In the genomic region with DNA sequence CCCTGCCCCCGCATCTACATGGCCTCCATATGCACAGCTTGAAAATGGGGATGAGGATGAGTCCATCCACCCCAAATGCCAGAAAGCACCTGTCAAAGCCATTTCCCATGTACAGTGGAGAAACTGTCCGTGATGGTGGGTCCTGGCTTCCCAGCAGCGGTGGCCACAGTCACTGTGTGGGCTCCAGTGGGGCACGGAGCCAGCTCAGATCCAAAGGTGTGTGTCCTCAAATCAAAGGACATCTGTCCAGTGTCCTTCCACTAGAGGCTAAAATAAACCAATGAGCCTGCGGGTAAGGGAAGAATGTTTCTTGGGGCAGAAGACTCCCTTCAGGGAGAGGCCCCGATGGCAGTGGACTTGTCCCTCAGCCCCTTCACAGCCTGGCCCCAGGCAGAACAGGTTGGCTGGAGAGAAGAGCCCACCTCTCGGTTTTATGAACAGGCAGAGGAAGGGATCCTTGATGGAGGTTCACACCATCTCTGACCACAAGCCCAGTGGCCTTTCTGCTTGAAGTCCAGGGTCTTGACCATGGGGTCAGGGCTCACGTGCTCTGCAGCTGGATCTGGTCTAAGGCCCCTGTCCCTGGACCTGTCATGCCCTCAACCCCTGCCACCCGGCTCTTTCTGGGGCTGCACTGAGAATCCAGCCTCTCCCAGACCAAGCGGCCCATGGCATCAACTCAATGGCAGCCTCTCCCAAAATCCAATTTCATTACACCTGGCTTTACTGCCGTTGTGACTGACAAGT, we compare ENCODE assay signal across 23 cellular contexts.
DNase-seq lines count a peak whose midpoint lies in the region; ATAC-seq and TF ChIP-seq lines count a peak whose summit lies in the region.
"Had no signal": no experiment of that assay in that cellular context is flagged by ENCODE, and none has a peak within 500 bp of the region (broad histone marks: within the 10 kb centered on the region; RNA-seq: fewer than 3 reads in every experiment).

No MANE protein-coding gene starts in this region.

- no peak overlapping the region for H2BK120ac ChIP-seq in H9 (ENCODE audit: low read depth, low read length, poor library complexity, severe bottlenecking)

- H3K36me3 Mint-ChIP-seq in H9 (ENCODE audit: insufficient read depth in 1 of 3, low read depth in 3 of 3): peaks cover 0 to 4% (median 0%) of the 10 kb centered on the region in 3 experiments; a peak in 2 of 7 replicates
- H3K36me3 Mint-ChIP-seq: CD8-positive, alpha-beta T cell had no signal

- no peaks in the 10 kb centered on the region for H3K36me3 ChIP-seq in spleen
- H3K36me3 ChIP-seq: HAP-1, Peyer's patch, SJCRH30 had no signal

- H3K27ac ChIP-seq in H9 (ENCODE audit: insufficient read length, low read depth, low read length) (no peak overlapping the region), spleen (no peak overlapping the region)
- H3K27ac ChIP-seq: 22Rv1, GM23248, Peyer's patch, SJCRH30 had no signal

- H3K27ac Mint-ChIP-seq in H9: no peak overlapping the region; a peak in 1 of 7 replicates
- H3K27ac Mint-ChIP-seq: CD8-positive, alpha-beta T cell had no signal

- H2BK5ac ChIP-seq in H9 (ENCODE audit: insufficient read length, low read length): no peak overlapping the region

- H3K79me1 ChIP-seq in H9 (ENCODE audit: insufficient read depth, low read depth, low read length, poor library complexity, severe bottlenecking): no peaks in the 10 kb centered on the region

- H3K4me3 ChIP-seq in spleen: no peak overlapping the region
- H3K4me3 ChIP-seq: GM23248, HAP-1, Peyer's patch, SJCRH30 had no signal

- H3K23ac ChIP-seq in H9 (ENCODE audit: insufficient read length, low read depth, low read length): no peak overlapping the region

- intact Hi-C loops in spleen (cut with DNase I; ENCODE audit: low total_unique reads): no loop called here

- no peak overlapping the region for H3K4ac ChIP-seq in H9 (ENCODE audit: low read depth, low read length)

- peaks cover 0 to 2% of the 10 kb centered on the region in 2 experiments; a peak in 1 of 5 replicates for H3K9me3 Mint-ChIP-seq in H9
- H3K9me3 Mint-ChIP-seq: CD8-positive, alpha-beta T cell had no signal

- H3K4me3 Mint-ChIP-seq in H9: no peak overlapping the region
- H3K4me3 Mint-ChIP-seq: CD8-positive, alpha-beta T cell had no signal

- H3K56ac ChIP-seq in H9 (ENCODE audit: insufficient read length, low read depth, low read length): no peak overlapping the region

- H4K20me1 ChIP-seq in H9 (ENCODE audit: control insufficient read depth, insufficient read depth, insufficient read length): no peaks in the 10 kb centered on the region

- H3K4me2 ChIP-seq in H9 (ENCODE audit: insufficient read depth, insufficient read length, low read length): no peak overlapping the region

- no peak overlapping the region for H3K18ac ChIP-seq in H9 (ENCODE audit: insufficient read length, low read depth, low read length)

- H3K23me2 ChIP-seq in H9 (ENCODE audit: insufficient read length, low read depth, low read length, poor library complexity, severe bottlenecking): no peaks in the 10 kb centered on the region

- no peak overlapping the region for H3T11ph ChIP-seq in H9 (ENCODE audit: low read length)

- H3K4me1 Mint-ChIP-seq in H9: peaks cover 4 to 5% of the 10 kb centered on the region in 2 experiments

- no peak overlapping the region for H3K14ac ChIP-seq in H9 (ENCODE audit: insufficient read depth, low read length)

- no peak overlapping the region for H2AFZ ChIP-seq in H9 (ENCODE audit: low read length)
- H2AFZ ChIP-seq: GM23248 had no signal

- no peak overlapping the region for H2AK5ac ChIP-seq in H9 (ENCODE audit: insufficient read length, low read length)

- H3K79me2 ChIP-seq in H9 (ENCODE audit: insufficient read depth, low read length): no peaks in the 10 kb centered on the region

- TF ChIP-seq CTCF in H9 (conservative IDR thresholded peaks at IDR 0.05): no peak
- no peak for TF ChIP-seq CTCF in spleen (IDR thresholded peaks at IDR 0.05 in 8 of 11, conservative IDR thresholded peaks at IDR 0.05 in 3 of 11)

- H4K91ac ChIP-seq in H9 (ENCODE audit: insufficient read length, low read depth, low read length): no peak overlapping the region

- H3K27me3 Mint-ChIP-seq in H9 (ENCODE audit: low read depth): no peaks in the 10 kb centered on the region

- no peak overlapping the region for H4K8ac ChIP-seq in H9 (replicated peaks; ENCODE audit: insufficient read length, low read depth, low read length)

- no CpG with 5 or more reads among the region's 11 CpGs for WGBS in H9 (ENCODE audit: extremely low coverage, insufficient read length, low lambda C conversion rate)
- WGBS in spleen, 5 donors: 86 to 92% (median 87%) methylated on average over 6 to 11 of the region's 11 CpGs

- H4K5ac ChIP-seq in H9 (ENCODE audit: insufficient read length, low read depth, low read length): no peak overlapping the region

- H2BK12ac ChIP-seq in H9 (ENCODE audit: insufficient read length, low read depth, low read length): no peak overlapping the region

- no peak overlapping the region for H3K9ac ChIP-seq in H9 (ENCODE audit: extremely low read depth, insufficient read length, low read length)
- H3K9ac ChIP-seq: GM23248 had no signal

- H3K9me3 ChIP-seq in H9 (ENCODE audit: control insufficient read depth, low read depth, low read length): no peaks in the 10 kb centered on the region
- H3K9me3 ChIP-seq in spleen: no peaks in the 10 kb centered on the region
- H3K9me3 ChIP-seq: HAP-1, Peyer's patch, SJCRH30 had no signal

- H2BK20ac ChIP-seq in H9 (ENCODE audit: low read depth, low read length, poor library complexity, severe bottlenecking): no peak overlapping the region

- H3K27me3 ChIP-seq in H9 (ENCODE audit: insufficient read depth, low read length) (no peaks in the 10 kb centered on the region), spleen (replicated peaks in 1 of 7) (peaks cover 0 to 6% (median 0%) of the 10 kb centered on the region in 7 donors)
- H3K27me3 ChIP-seq: Peyer's patch, SJCRH30 had no signal

- H2BK15ac ChIP-seq in H9 (ENCODE audit: low read depth, low read length): no peak overlapping the region

- no peaks in the 10 kb centered on the region for H3K4me1 ChIP-seq in H9 (ENCODE audit: insufficient read depth, low read length)
- H3K4me1 ChIP-seq in spleen: no peaks in the 10 kb centered on the region
- H3K4me1 ChIP-seq: HAP-1, Peyer's patch, SJCRH30 had no signal

- no peak for TF ChIP-seq POLR2A in spleen (IDR thresholded peaks at IDR 0.05)

- DNase-seq in activated CD4-positive, alpha-beta T cell treated with anti-CD3 and anti-CD28 coated beads for 1 hour: peak; percentile 0
- no peak for DNase-seq in activated CD4-positive, alpha-beta T cell treated with anti-CD3 and anti-CD28 coated beads, Interleukin-2, amount 50 U/mL, for 4 hours
- DNase-seq in H9 (peak; percentile 10), left lobe of liver (ENCODE audit: low spot score) (peak; percentile 16), spleen (peak; percentile 59), NCI-H82 (lab: John Stamatoyannopoulos, UW) (no peak), HCEC 1CT (no peak)
- DNase-seq: ACHN, C1 segment of cervical spinal cord, DND-41, GM23248, Kasumi-1, NCI-H1417, NCI-H1694 treated with DMSO at 0.1 percent for 48 hours, NCI-H2081 treated with DMSO at 0.1 percent for 48 hours, NCI-H2171 treated with DMSO at 0.1 percent for 48 hours, NCI-H524 treated with DMSO at 0.1 percent for 48 hours, SJCRH30 had no signal

- no peak for ATAC-seq in left lobe of liver
- ATAC-seq in HG02884 (IDR thresholded peaks at IDR 0.05; ENCODE audit: unreplicated experiment): no peak
- ATAC-seq: CD8-positive, alpha-beta T cell had no signal

Comparison
In these comparisons a context has a peak if more than half of its experiments do, and no peak if none do; other contexts are left out.
1. DNase-seq: peak in activated CD4-positive, alpha-beta T cell treated with anti-CD3 and anti-CD28 coated beads for 1 hour (single experiment), H9 (single experiment), left lobe of liver (single experiment) and spleen (single experiment); none in activated CD4-positive, alpha-beta T cell treated with anti-CD3 and anti-CD28 coated beads, Interleukin-2, amount 50 U/mL, for 4 hours (0 of 2), NCI-H82 (single experiment) and HCEC 1CT (single experiment).